In genomic region chr21:31426235-31426797, GRCh38 we compare ENCODE assay signal across 17 cellular contexts.
DNase-seq lines count a peak whose midpoint lies in the region; TF ChIP-seq lines count a peak whose summit lies in the region.
"Had no signal": no experiment of that assay in that cellular context is flagged by ENCODE, and none has a peak within 500 bp of the region (broad histone marks: within the 10 kb centered on the region; RNA-seq: fewer than 3 reads in every experiment).

No MANE protein-coding gene starts in this region.

- H3K36me3 Mint-ChIP-seq in T-helper 1 cell treated with Interleukin-12 subunit alpha and Interleukin-12 subunit beta and Interleukin-4 antibody, amounts not matched to agents 30 μg/mL and 1 μg/mL, for 36 hours (ENCODE audit: low read depth), result peaks cover 7% of the 10 kb centered on the region
- no peaks in the 10 kb centered on the region for H3K36me3 Mint-ChIP-seq in chondrocyte (ENCODE audit: low read depth)

- no peak for TF ChIP-seq CTCF in chondrocyte (IDR thresholded peaks at IDR 0.05)

- no peaks in the 10 kb centered on the region for H3K9me3 Mint-ChIP-seq in T-helper 1 cell treated with Interleukin-12 subunit alpha and Interleukin-12 subunit beta and Interleukin-4 antibody, amounts not matched to agents 30 μg/mL and 1 μg/mL, for 36 hours
- H3K9me3 Mint-ChIP-seq in chondrocyte (ENCODE audit: low read depth), result no peaks in the 10 kb centered on the region

- DNase-seq in stimulated activated CD4-positive, alpha-beta T cell treated with anti-CD3 and anti-CD28 coated beads, Interleukin-4, amount 100 ng/mL, for 24 hours, result peak; percentile 9
- no peak for DNase-seq in stimulated activated CD4-positive, alpha-beta T cell treated with anti-CD3 and anti-CD28 coated beads, Interleukin-2, amount 100 ng/mL, for 48 hours
- DNase-seq in iris pigment epithelial cell (ENCODE audit: low read depth) (peak; percentile 80), NCI-H2081 (lab: John Stamatoyannopoulos, UW) (no peak), chondrocyte (ENCODE audit: low spot score) (no peak), NCI-H2107 treated with DMSO at 0.1 percent for 48 hours (lab: John Stamatoyannopoulos, UW; ENCODE audit: unreplicated experiment) (no peak), dermis blood vessel endothelial cell (no peak)
- DNase-seq: activated effector memory CD4-positive, alpha-beta T cell treated with Interleukin-2 at 50 U/mL for 16 hours; AML-193; caudate nucleus; DMS 273 treated with DMSO at 0.1 percent for 48 hours; mesendoderm; NCI-H1105; NCI-H226; spleen; trophoblast cell had no signal

- peak overlapping the region; percentile 11 for H3K4me3 Mint-ChIP-seq in T-helper 1 cell treated with Interleukin-12 subunit alpha and Interleukin-12 subunit beta and Interleukin-4 antibody, amounts not matched to agents 30 μg/mL and 1 μg/mL, for 36 hours
- no peak overlapping the region for H3K4me3 Mint-ChIP-seq in chondrocyte (ENCODE audit: unreplicated experiment)

- H3K4me1 Mint-ChIP-seq in T-helper 1 cell treated with Interleukin-12 subunit alpha and Interleukin-12 subunit beta and Interleukin-4 antibody, amounts not matched to agents 30 μg/mL and 1 μg/mL, for 36 hours (ENCODE audit: low read depth), result peaks cover 17% of the 10 kb centered on the region
- H3K4me1 Mint-ChIP-seq in chondrocyte (ENCODE audit: low read depth), result peaks cover 7% of the 10 kb centered on the region

- H3K27ac Mint-ChIP-seq in T-helper 1 cell treated with Interleukin-12 subunit alpha and Interleukin-12 subunit beta and Interleukin-4 antibody, amounts not matched to agents 30 μg/mL and 1 μg/mL, for 36 hours, result peak overlapping the region; percentile 10
- H3K27ac Mint-ChIP-seq in chondrocyte (ENCODE audit: unreplicated experiment), result no peak overlapping the region

- H3K27me3 Mint-ChIP-seq in T-helper 1 cell treated with Interleukin-12 subunit alpha and Interleukin-12 subunit beta and Interleukin-4 antibody, amounts not matched to agents 30 μg/mL and 1 μg/mL, for 36 hours (ENCODE audit: low read depth), result peaks cover 4% of the 10 kb centered on the region
- no peaks in the 10 kb centered on the region for H3K27me3 Mint-ChIP-seq in chondrocyte (ENCODE audit: low read depth)

Comparison
In these comparisons a context has a peak if more than half of its experiments do, and no peak if none do; other contexts are left out.
1. DNase-seq: peak in stimulated activated CD4-positive, alpha-beta T cell treated with anti-CD3 and anti-CD28 coated beads, Interleukin-4, amount 100 ng/mL, for 24 hours (single experiment) and iris pigment epithelial cell (single experiment); none in stimulated activated CD4-positive, alpha-beta T cell treated with anti-CD3 and anti-CD28 coated beads, Interleukin-2, amount 100 ng/mL, for 48 hours (0 of 2), NCI-H2081 (0 of 2), chondrocyte (single experiment), NCI-H2107 treated with DMSO at 0.1 percent for 48 hours (single experiment) and dermis blood vessel endothelial cell (single experiment).